ENCODE assay signal across 17 cellular contexts in the genomic region with DNA sequence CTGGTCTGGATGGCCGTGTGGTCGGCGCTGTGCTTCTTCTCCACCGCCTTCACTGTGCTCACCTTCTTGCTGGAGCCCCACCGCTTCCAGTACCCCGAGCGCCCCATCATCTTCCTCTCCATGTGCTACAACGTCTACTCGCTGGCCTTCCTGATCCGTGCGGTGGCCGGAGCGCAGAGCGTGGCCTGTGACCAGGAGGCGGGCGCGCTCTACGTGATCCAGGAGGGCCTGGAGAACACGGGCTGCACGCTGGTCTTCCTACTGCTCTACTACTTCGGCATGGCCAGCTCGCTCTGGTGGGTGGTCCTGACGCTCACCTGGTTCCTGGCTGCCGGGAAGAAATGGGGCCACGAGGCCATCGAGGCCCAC. TPM values are rescaled to one million over a fixed set of nuclear protein-coding genes. Genes with fewer than 3 reads are reported as not detected.
DNase-seq lines count a peak whose midpoint lies in the region; ATAC-seq and TF ChIP-seq lines count a peak whose summit lies in the region.
"Had no signal": no experiment of that assay in that cellular context is flagged by ENCODE, and none has a peak within 500 bp of the region (broad histone marks: within the 10 kb centered on the region; RNA-seq: fewer than 3 reads in every experiment).

No MANE protein-coding gene starts in this region.

- no peak overlapping the region for H3K23ac ChIP-seq in mesenchymal stem cell (ENCODE audit: low read length in 2 of 2)

- dilution Hi-C loops in mammary epithelial cell (cut with HindIII; ENCODE audit: low sequenced_read_pairs): loop anchor here (5.0 kb wide), 1 partner anchor 77 kb away; no protein-coding TSS in a partner anchor

- POLR2A ChIA-PET in MCF 10A (lab: Yijun Ruan, JAX): no interaction called here
- POLR2A ChIA-PET in activated CD8-positive, alpha-beta T cell treated with anti-CD3 and anti-CD28 coated beads, Interleukin-2, amount 10 ng/mL, durations not matched to agents 7 days and 5 days (lab: Charles Lee): no interaction called here
- POLR2A ChIA-PET in SK-N-SH (lab: Yijun Ruan, JAX): no interaction called here

- H3K27ac Mint-ChIP-seq in MCF 10A (ENCODE audit: low read depth, unreplicated experiment): no peak overlapping the region
- H3K27ac Mint-ChIP-seq in activated CD8-positive, alpha-beta T cell treated with anti-CD3 and anti-CD28 coated beads, Interleukin-2, amount 10 ng/mL, durations not matched to agents 7 days and 5 days: no peak overlapping the region
- H3K27ac Mint-ChIP-seq in stimulated activated naive CD8-positive, alpha-beta T cell treated with anti-CD3 and anti-CD28 coated beads, Interleukin-15, amount 100 ng/mL, for 72 hours: no peak overlapping the region

- in situ Hi-C loops in mammary epithelial cell (cut with MboI; ENCODE audit: low sequenced_read_pairs in 2 of 2): no loop called here

- H4K91ac ChIP-seq in mesenchymal stem cell (ENCODE audit: low read length): no peak overlapping the region

- H3K79me2 ChIP-seq in mammary epithelial cell (ENCODE audit: insufficient read depth, low read length) (no peaks in the 10 kb centered on the region), SK-N-SH (ENCODE audit: insufficient read depth) (no peaks in the 10 kb centered on the region)

- H3K27ac ChIP-seq in mammary epithelial cell (ENCODE audit: insufficient read depth, low read depth, low read length) (no peak overlapping the region), mesenchymal stem cell (ENCODE audit: low read length, poor library complexity, severe bottlenecking) (no peak overlapping the region), SK-N-SH (ENCODE audit: low read depth in 2 of 2, low read length in 1 of 2) (no peak overlapping the region)
- H3K27ac ChIP-seq: heart right ventricle, sigmoid colon, thyroid gland had no signal

- peak overlapping the region in 1 of 2 experiments; percentile 49 for H3K14ac ChIP-seq in mesenchymal stem cell (ENCODE audit: low read length in 2 of 2)

- no peak overlapping the region for H3K18ac ChIP-seq in mesenchymal stem cell (ENCODE audit: low read depth in 1 of 2, low read length in 2 of 2)

- H3K27me3 Mint-ChIP-seq in MCF 10A (ENCODE audit: insufficient read depth, unreplicated experiment): no peaks in the 10 kb centered on the region
- H3K27me3 Mint-ChIP-seq in activated CD8-positive, alpha-beta T cell treated with anti-CD3 and anti-CD28 coated beads, Interleukin-2, amount 10 ng/mL, durations not matched to agents 7 days and 5 days (ENCODE audit: low read depth): peaks cover 7% of the 10 kb centered on the region
- H3K27me3 Mint-ChIP-seq in stimulated activated naive CD8-positive, alpha-beta T cell treated with anti-CD3 and anti-CD28 coated beads, Interleukin-15, amount 100 ng/mL, for 72 hours: peaks cover 13% of the 10 kb centered on the region

- H2BK15ac ChIP-seq in mesenchymal stem cell (ENCODE audit: low read depth, poor library complexity, severe bottlenecking): peak overlapping the region; percentile 9

- TF ChIP-seq RAD21 in SK-N-SH (IDR thresholded peaks at IDR 0.05; ENCODE audit: low read length): no peak

- no peak overlapping the region for H3K4me2 ChIP-seq in mammary epithelial cell (ENCODE audit: insufficient read depth, low read depth, low read length)
- H3K4me2 ChIP-seq in mesenchymal stem cell (ENCODE audit: low read length, poor library complexity, severe bottlenecking): no peak overlapping the region
- no peak overlapping the region for H3K4me2 ChIP-seq in SK-N-SH

- no peak overlapping the region for H3K4me3 ChIP-seq in mammary epithelial cell (replicated peaks in 1 of 3; ENCODE audit: insufficient read depth in 1 of 3, low read depth in 2 of 3, low read length in 3 of 3)
- no peak overlapping the region for H3K4me3 ChIP-seq in mesenchymal stem cell (ENCODE audit: insufficient read depth in 1 of 2, low read depth in 1 of 2, low read length in 2 of 2)
- no peak overlapping the region for H3K4me3 ChIP-seq in SK-N-SH (ENCODE audit: low read depth in 2 of 2, low read length in 1 of 2)

- DNase-seq in MCF 10A (ENCODE audit: unreplicated experiment) (no peak), mammary epithelial cell (no peak), mesenchymal stem cell (no peak), amygdala (lab: John Stamatoyannopoulos, UW) (no peak), cerebellar cortex (ENCODE audit: low spot score) (no peak), SK-N-SH (no peak)
- DNase-seq in activated CD8-positive, alpha-beta T cell treated with anti-CD3 and anti-CD28 coated beads, Interleukin-2, amount 10 ng/mL, durations not matched to agents 7 days and 5 days: no peak
- no peak for DNase-seq in stimulated activated naive CD8-positive, alpha-beta T cell treated with anti-CD3 and anti-CD28 coated beads, Interleukin-15, amount 100 ng/mL, for 72 hours
- DNase-seq: activated CD4-positive, alpha-beta T cell treated with anti-CD3 and anti-CD28 coated beads, Interleukin-2, amount 50 U/mL, for 4 hours; activated gamma-delta T cell treated with Interleukin-2 at 50 U/mL for 16 hours; effector CD8-positive, alpha-beta T cell; heart right ventricle; NCI-H187; Right ventricle myocardium superior; sigmoid colon; T-helper 9 cell; thyroid gland had no signal

- H3K27me3 ChIP-seq in mammary epithelial cell (ENCODE audit: insufficient read depth, low read length): no peaks in the 10 kb centered on the region
- peaks cover 0 to 33% of the 10 kb centered on the region in 2 experiments for H3K27me3 ChIP-seq in mesenchymal stem cell (ENCODE audit: control insufficient read depth in 1 of 2, insufficient read depth in 1 of 2, low read length in 2 of 2)
- H3K27me3 ChIP-seq in SK-N-SH (ENCODE audit: insufficient read depth): no peaks in the 10 kb centered on the region
- H3K27me3 ChIP-seq: thyroid gland had no signal

- H3K79me1 ChIP-seq in mesenchymal stem cell (replicated peaks; ENCODE audit: low read length, poor library complexity, severe bottlenecking): no peaks in the 10 kb centered on the region

- no peak overlapping the region for H2BK120ac ChIP-seq in mesenchymal stem cell (ENCODE audit: low read depth, low read length)

- H3K36me3 Mint-ChIP-seq in MCF 10A (ENCODE audit: insufficient read depth, unreplicated experiment): peaks cover 13% of the 10 kb centered on the region
- H3K36me3 Mint-ChIP-seq in activated CD8-positive, alpha-beta T cell treated with anti-CD3 and anti-CD28 coated beads, Interleukin-2, amount 10 ng/mL, durations not matched to agents 7 days and 5 days (ENCODE audit: low read depth): peaks cover 8% of the 10 kb centered on the region

- peak overlapping the region in 1 of 2 experiments; percentile 3 for H2BK12ac ChIP-seq in mesenchymal stem cell (ENCODE audit: low read length in 2 of 2)

- H3K9me3 Mint-ChIP-seq in MCF 10A (ENCODE audit: unreplicated experiment): no peaks in the 10 kb centered on the region
- H3K9me3 Mint-ChIP-seq in activated CD8-positive, alpha-beta T cell treated with anti-CD3 and anti-CD28 coated beads, Interleukin-2, amount 10 ng/mL, durations not matched to agents 7 days and 5 days (ENCODE audit: insufficient read depth): peaks cover 3% of the 10 kb centered on the region
- H3K9me3 Mint-ChIP-seq in stimulated activated naive CD8-positive, alpha-beta T cell treated with anti-CD3 and anti-CD28 coated beads, Interleukin-15, amount 100 ng/mL, for 72 hours: no peaks in the 10 kb centered on the region

- H3K9me3 ChIP-seq in mammary epithelial cell (replicated peaks; ENCODE audit: insufficient read depth, low read length) (peaks cover 4% of the 10 kb centered on the region), mesenchymal stem cell (ENCODE audit: control insufficient read depth, low read length) (peaks cover 4% of the 10 kb centered on the region), SK-N-SH (no peaks in the 10 kb centered on the region)
- H3K9me3 ChIP-seq: heart right ventricle, sigmoid colon, thyroid gland had no signal

- peak overlapping the region; percentile 39 for H3K4me3 Mint-ChIP-seq in MCF 10A (ENCODE audit: unreplicated experiment)
- H3K4me3 Mint-ChIP-seq in activated CD8-positive, alpha-beta T cell treated with anti-CD3 and anti-CD28 coated beads, Interleukin-2, amount 10 ng/mL, durations not matched to agents 7 days and 5 days: peak overlapping the region; percentile 51
- peak overlapping the region; percentile 45 to 47 for H3K4me3 Mint-ChIP-seq in stimulated activated naive CD8-positive, alpha-beta T cell treated with anti-CD3 and anti-CD28 coated beads, Interleukin-15, amount 100 ng/mL, for 72 hours

- H3K36me3 ChIP-seq in mammary epithelial cell (ENCODE audit: insufficient read depth, low read length) (no peaks in the 10 kb centered on the region), mesenchymal stem cell (ENCODE audit: control insufficient read depth in 1 of 2, insufficient read depth in 2 of 2, low read depth in 1 of 2, low read length in 2 of 2) (peaks cover 10 to 21% of the 10 kb centered on the region in 2 experiments), SK-N-SH (replicated peaks in 1 of 2; ENCODE audit: control insufficient read depth in 1 of 2, insufficient read depth in 2 of 2, low read length in 1 of 2) (peaks cover 0 to 7% of the 10 kb centered on the region in 2 experiments)

- CTCF ChIA-PET in MCF 10A (lab: Yijun Ruan, JAX) (no interaction called here), mammary epithelial cell (lab: Charles Lee; ENCODE audit: low non-redundant PET) (no interaction called here), SK-N-SH (lab: Yijun Ruan, JAX) (interaction anchor here (1.0 to 9.2 kb wide), 6 partner anchors 12 to 111 kb away, joined by 3 to 67 read pairs (median 16); no protein-coding TSS in a partner anchor)
- CTCF ChIA-PET in activated CD8-positive, alpha-beta T cell treated with anti-CD3 and anti-CD28 coated beads, Interleukin-2, amount 10 ng/mL, durations not matched to agents 7 days and 5 days (lab: Charles Lee): interaction anchor here (2.4 kb wide), 1 partner anchor 17 kb away, joined by 6 read pairs; no protein-coding TSS in a partner anchor

- no peak overlapping the region for H4K8ac ChIP-seq in mesenchymal stem cell (ENCODE audit: low read length)

- no TSS peak for BruUV-seq in MCF 10A (replicated peaks; lab: Mats Ljungman, UMichigan)
- no TSS peak for BruUV-seq in mammary epithelial cell (replicated peaks; lab: Mats Ljungman, UMichigan)

- no peak overlapping the region for H2AFZ ChIP-seq in mammary epithelial cell (ENCODE audit: low read depth, low read length)
- H2AFZ ChIP-seq in mesenchymal stem cell (ENCODE audit: low read depth, low read length): no peak overlapping the region
- no peak overlapping the region for H2AFZ ChIP-seq in SK-N-SH (ENCODE audit: low read depth)

- H2BK5ac ChIP-seq in mesenchymal stem cell (ENCODE audit: low read depth, low read length, poor library complexity, severe bottlenecking): no peak overlapping the region

- H3K4me1 ChIP-seq in mammary epithelial cell (ENCODE audit: insufficient read depth, low read length) (no peaks in the 10 kb centered on the region), mesenchymal stem cell (ENCODE audit: control insufficient read depth, insufficient read depth, low read depth, low read length) (peaks cover 26% of the 10 kb centered on the region), SK-N-SH (ENCODE audit: control insufficient read depth in 1 of 2, insufficient read depth in 2 of 2, low read depth in 1 of 2, low read length in 1 of 2) (peaks cover 0 to 20% of the 10 kb centered on the region in 2 experiments; a peak in 2 of 4 replicates)

- no peaks in the 10 kb centered on the region for H3K4me1 Mint-ChIP-seq in MCF 10A (ENCODE audit: insufficient read depth, unreplicated experiment)
- peaks cover 11% of the 10 kb centered on the region for H3K4me1 Mint-ChIP-seq in activated CD8-positive, alpha-beta T cell treated with anti-CD3 and anti-CD28 coated beads, Interleukin-2, amount 10 ng/mL, durations not matched to agents 7 days and 5 days (ENCODE audit: low read depth)
- H3K4me1 Mint-ChIP-seq in stimulated activated naive CD8-positive, alpha-beta T cell treated with anti-CD3 and anti-CD28 coated beads, Interleukin-15, amount 100 ng/mL, for 72 hours: peaks cover 8% of the 10 kb centered on the region

- H2AK5ac ChIP-seq in mesenchymal stem cell (ENCODE audit: low read length, severe bottlenecking): no peak overlapping the region

- H3K4ac ChIP-seq in mesenchymal stem cell (ENCODE audit: low read depth in 1 of 2, low read length in 2 of 2): no peak overlapping the region

- H4K20me1 ChIP-seq in mammary epithelial cell (ENCODE audit: insufficient read depth, low read length) (no peaks in the 10 kb centered on the region), SK-N-SH (ENCODE audit: insufficient read depth) (no peaks in the 10 kb centered on the region; the same call in 1 of the 2 replicates)

- no peak for TF ChIP-seq EP300 in SK-N-SH (IDR thresholded peaks at IDR 0.05; ENCODE audit: borderline replicate concordance in 1 of 2, low read depth in 1 of 2, low read length in 1 of 2)

- WGBS in mammary epithelial cell (ENCODE audit: low coverage, missing lambda C conversion rate): 98% methylated on average over 12 of the region's 26 CpGs
- WGBS in mesenchymal stem cell: 98% methylated on average over 26 of the region's 26 CpGs
- 98% methylated on average over 23 of the region's 26 CpGs for WGBS in SK-N-SH (ENCODE audit: low lambda C conversion rate)

- H3K9ac ChIP-seq in mammary epithelial cell (ENCODE audit: insufficient read depth, low read length): no peak overlapping the region
- no peak overlapping the region for H3K9ac ChIP-seq in mesenchymal stem cell (ENCODE audit: low read length)
- no peak overlapping the region for H3K9ac ChIP-seq in SK-N-SH

- peaks cover 8% of the 10 kb centered on the region for H3F3A ChIP-seq in SK-N-SH (replicated peaks; ENCODE audit: insufficient read depth)

- no peak for ATAC-seq in activated CD8-positive, alpha-beta T cell treated with anti-CD3 and anti-CD28 coated beads, Interleukin-2, amount 10 ng/mL, durations not matched to agents 7 days and 5 days
- ATAC-seq in stimulated activated naive CD8-positive, alpha-beta T cell treated with anti-CD3 and anti-CD28 coated beads, Interleukin-15, amount 100 ng/mL, for 72 hours: no peak

- intact Hi-C loops in MCF 10A (cut with micrococcal nuclease): no loop called here
- intact Hi-C loops in mammary epithelial cell (cut with micrococcal nuclease): no loop called here

- no peak for TF ChIP-seq CTCF in MCF 10A (IDR thresholded peaks at IDR 0.05; ENCODE audit: unreplicated experiment)
- no peak for TF ChIP-seq CTCF in mammary epithelial cell (conservative IDR thresholded peaks at IDR 0.05 in 1 of 2, IDR thresholded peaks at IDR 0.05 in 1 of 2; ENCODE audit: extremely low read depth in 1 of 2, insufficient read depth in 1 of 2, low read depth in 1 of 2, low read length in 2 of 2)
- no peak for TF ChIP-seq CTCF in SK-N-SH (IDR thresholded peaks at IDR 0.05)

- H3K9me2 ChIP-seq in SK-N-SH: no peaks in the 10 kb centered on the region

RNA-seq across cellular contexts. Expression of a gene that starts 1.1 kb away (rescaled TPM):
- total RNA-seq in MCF 10A (2022): not detected in 2 replicates
- total RNA-seq in mammary epithelial cell: under 1 TPM; 0.33 to 0.71 TPM
- 0.20 TPM for polyA plus RNA-seq in mammary epithelial cell
- polyA minus RNA-seq in mammary epithelial cell: not detected
- under 1 TPM; 0.10 to 0.11 TPM for total RNA-seq in activated CD8-positive, alpha-beta T cell treated with anti-CD3 and anti-CD28 coated beads, Interleukin-2, amount 10 ng/mL, durations not matched to agents 7 days and 5 days
- 0.87 TPM for polyA plus RNA-seq in mesenchymal stem cell (2013, experiment 1 of 2)
- polyA plus RNA-seq in mesenchymal stem cell (2013, experiment 2 of 2): 0.68 TPM
- 1.4 and 1.8 TPM in 2 replicates for polyA plus RNA-seq in SK-N-SH (2012; rRNA removed)
- polyA plus RNA-seq in SK-N-SH (2012; cell fraction: cytosol; rRNA removed): 0.59 and 1.4 TPM in 2 replicates
- polyA plus RNA-seq in SK-N-SH (2012; cell fraction: nucleus; rRNA removed): 0.67 and 0.89 TPM in 2 replicates

Comparison
In these comparisons a context has a peak if more than half of its experiments do, and no peak if none do; other contexts are left out.
1. CTCF ChIA-PET loops: an anchor here in activated CD8-positive, alpha-beta T cell treated with anti-CD3 and anti-CD28 coated beads, Interleukin-2, amount 10 ng/mL, durations not matched to agents 7 days and 5 days (2.4 kb wide) and SK-N-SH (1.0 to 9.2 kb wide); none called in MCF 10A and mammary epithelial cell.